Comparison of ENCODE assay signal across 25 cellular contexts in the genomic region with DNA sequence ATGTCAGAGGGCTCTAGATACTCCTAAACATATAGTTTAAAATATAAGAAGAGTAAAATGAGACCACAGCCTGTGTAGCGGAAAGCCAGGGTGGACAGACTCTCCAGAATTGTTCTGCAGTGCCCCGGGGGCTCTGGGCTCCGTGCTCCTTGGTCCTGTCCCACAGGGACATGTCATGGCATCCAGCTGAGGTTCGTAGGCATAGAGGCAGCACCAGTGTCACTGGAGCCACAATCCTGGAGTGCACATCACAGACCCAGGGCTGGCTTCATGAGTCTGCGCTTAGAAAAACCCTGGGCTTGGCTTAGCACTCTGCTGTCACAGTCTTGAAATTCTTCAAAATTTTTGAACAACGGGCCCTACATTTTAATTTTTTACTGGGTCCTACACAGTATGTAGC.
"Had no signal": no experiment of that assay in that cellular context is flagged by ENCODE, and none has a peak within 500 bp of the region (broad histone marks: within the 10 kb centered on the region; RNA-seq: fewer than 3 reads in every experiment).

No MANE protein-coding gene starts in this region.

- H3K36me3 ChIP-seq: neural progenitor cell, ovary, right lobe of liver, sigmoid colon, stomach, thoracic aorta, thyroid gland, tibial nerve, upper lobe of left lung, uterus had no signal

- H3K27ac ChIP-seq: neural progenitor cell, ovary, parathyroid adenoma, psoas muscle, right lobe of liver, sigmoid colon, stomach, thoracic aorta, thyroid gland, tibial nerve, upper lobe of left lung, uterus had no signal

- H3K4me3 ChIP-seq: neural progenitor cell, ovary, psoas muscle, right lobe of liver, sigmoid colon, stomach, thoracic aorta, thyroid gland, tibial nerve, upper lobe of left lung, uterus had no signal

- H3K4me1 ChIP-seq: neural progenitor cell, parathyroid adenoma, psoas muscle, right lobe of liver, sigmoid colon, stomach, thyroid gland, tibial nerve, upper lobe of left lung, uterus had no signal

- H3K9ac ChIP-seq: neural progenitor cell, parathyroid adenoma had no signal

- H3K27me3 ChIP-seq: neural progenitor cell, ovary, right lobe of liver, sigmoid colon, stomach, thyroid gland, tibial nerve, upper lobe of left lung, uterus had no signal

- H3K9me3 ChIP-seq: ovary, psoas muscle, right lobe of liver, sigmoid colon, stomach, thoracic aorta, thyroid gland, tibial nerve, upper lobe of left lung, uterus had no signal

- H2AFZ ChIP-seq: neural progenitor cell, parathyroid adenoma had no signal

- DNase-seq: naive thymus-derived CD4-positive, alpha-beta T cell; natural killer cell; occipital lobe; ovary; posterior cingulate gyrus; psoas muscle; sigmoid colon; small intestine; stimulated activated CD4-positive, alpha-beta T cell treated with anti-CD3 and anti-CD28 coated beads, Interleukin-15, amount 100 ng/mL, for 24 hours; stimulated activated CD4-positive, alpha-beta T cell treated with anti-CD3 and anti-CD28 coated beads, Interleukin-2, amount 100 ng/mL, for 24 hours; stimulated activated CD4-positive, alpha-beta T cell treated with anti-CD3 and anti-CD28 coated beads, Interleukin-2, amount 100 ng/mL, for 48 hours; stimulated activated CD4-positive, alpha-beta T cell treated with anti-CD3 and anti-CD28 coated beads, Interleukin-4, amount 100 ng/mL, for 24 hours; stimulated activated naive B cell treated with anti-CD40 and anti-IgM and Interleukin-4, amounts not matched to agents 10 μg/mL and 1 μg/mL and 100 μg/mL, for 72 hours; stimulated activated naive CD4-positive, alpha-beta T cell treated with Interleukin-2 at 50 U/mL for 16 hours; stomach; thyroid gland; trophoblast cell; uterus had no signal

- H3K4me2 ChIP-seq: neural progenitor cell had no signal

- FAIRE-seq: small intestine had no signal

- ATAC-seq: naive thymus-derived CD4-positive, alpha-beta T cell; natural killer cell; psoas muscle; right lobe of liver; stimulated activated effector memory CD8-positive, alpha-beta T cell treated with anti-CD3 and anti-CD28 coated beads, Interleukin-12 subunit alpha, Interleukin-12 subunit beta, amount 100 ng/mL, for 72 hours; stimulated activated naive B cell treated with anti-CD40 and anti-IgM and Interleukin-4, amounts not matched to agents 10 μg/mL and 1 μg/mL and 100 μg/mL, for 72 hours had no signal
